In genomic region chr17:3722716-3723115, GRCh38 we compare ENCODE assay signal across 8 cellular contexts. TPM values are rescaled to one million over a fixed set of nuclear protein-coding genes. Genes with fewer than 3 reads are reported as not detected.
DNase-seq lines count a peak whose midpoint lies in the region; ATAC-seq and TF ChIP-seq lines count a peak whose summit lies in the region.

No MANE protein-coding gene starts in this region.

- peaks cover 58% of the 10 kb centered on the region for H3K36me3 Mint-ChIP-seq in Calu3 (ENCODE audit: insufficient read depth, unreplicated experiment)

- H3K9me3 ChIP-seq in PC-9 (ENCODE audit: insufficient read depth, low read depth) (no peaks in the 10 kb centered on the region), ovary (no peaks in the 10 kb centered on the region)

- H3K27me3 ChIP-seq in PC-9 (ENCODE audit: insufficient read depth, low read depth) = no peaks in the 10 kb centered on the region
- H3K27me3 ChIP-seq in ovary = no peaks in the 10 kb centered on the region

- peaks cover 75% of the 10 kb centered on the region for H3K79me2 ChIP-seq in PC-9 (ENCODE audit: low read depth)

- no peak for ATAC-seq in HG02981 (IDR thresholded peaks at IDR 0.05; ENCODE audit: unreplicated experiment)
- no peak for ATAC-seq in GM19351 (IDR thresholded peaks at IDR 0.05; ENCODE audit: unreplicated experiment)

- DNase-seq in Calu3 (no peak), PC-9 (no peak), epithelial cell of prostate (ENCODE audit: low read depth, low spot score) (no peak), ovary (no peak), NCI-H1694 (lab: John Stamatoyannopoulos, UW) (no peak)
- DNase-seq in NK-92 treated with Interleukin-12 subunit alpha and Interleukin-12 subunit beta, amount 100 ng/mL, for 24 hours (lab: John Stamatoyannopoulos, UW) = no peak

- no peaks in the 10 kb centered on the region for H4K20me1 ChIP-seq in PC-9 (ENCODE audit: insufficient read depth)

- H3K27ac ChIP-seq in PC-9 = no peak overlapping the region
- peak overlapping the region; percentile 61 for H3K27ac ChIP-seq in epithelial cell of prostate
- H3K27ac ChIP-seq in ovary = no peak overlapping the region

- H3K4me1 ChIP-seq in PC-9 (replicated peaks; ENCODE audit: insufficient read depth) (peaks cover 55% of the 10 kb centered on the region), ovary (ENCODE audit: insufficient read depth) (peaks cover 6% of the 10 kb centered on the region)

- TF ChIP-seq POLR2A in ovary (IDR thresholded peaks at IDR 0.05) = no peak

- CTCF ChIA-PET in Calu3 (lab: Charles Lee) = no interaction called here
- CTCF ChIA-PET in PC-9 (lab: Charles Lee) = interaction anchor here (0.6 to 0.8 kb wide), 3 partner anchors 15 to 16 kb away, joined by 3 to 9 read pairs (median 4); no protein-coding TSS in a partner anchor

- H2AFZ ChIP-seq in PC-9 = peak overlapping the region; percentile 95

- peak overlapping the region; percentile 99 for H3K4me2 ChIP-seq in PC-9

- intact Hi-C loops in Calu3 (cut with micrococcal nuclease; ENCODE audit: unreplicated experiment) (no loop called here), PC-9 (cut with micrococcal nuclease; ENCODE audit: unreplicated experiment) (loop anchor here (5.0 to 10.0 kb wide), 4 partner anchors 40 to 675 kb away; partner anchors contain the start of genes EMC6 and TAX1BP3), ovary (cut with DNase I) (no loop called here)

- POLR2A ChIA-PET in PC-9 (lab: Charles Lee; ENCODE audit: unreplicated experiment) = interaction anchor here (0.6 kb wide), 1 partner anchor 1005 kb away, joined by 6 read pairs; no protein-coding TSS in a partner anchor

- H3K4me3 Mint-ChIP-seq in Calu3 (ENCODE audit: low read depth, unreplicated experiment) = peak overlapping the region; percentile 88

- H3K4me1 Mint-ChIP-seq in Calu3 (ENCODE audit: low read depth, unreplicated experiment) = peaks cover 20% of the 10 kb centered on the region

- H3K27ac Mint-ChIP-seq in Calu3 (ENCODE audit: unreplicated experiment) = peak overlapping the region; percentile 22

- H3F3A ChIP-seq in PC-9 (ENCODE audit: insufficient read depth, low read depth) = peaks cover 39% of the 10 kb centered on the region

- H3K27me3 Mint-ChIP-seq in Calu3 (ENCODE audit: unreplicated experiment) = no peaks in the 10 kb centered on the region

- BruUV-seq in Calu3 (replicated peaks; lab: Mats Ljungman, UMichigan) = TSS peak; percentile 51
- BruUV-seq in PC-9 (replicated peaks; lab: Mats Ljungman, UMichigan) = no TSS peak

- H3K9me2 ChIP-seq in PC-9 (ENCODE audit: insufficient read depth) = no peaks in the 10 kb centered on the region

- WGBS in ovary, 3 donors = 24 to 31% (median 26%) methylated on average over 6 of the region's 6 CpGs

- peak overlapping the region; percentile 76 for H3K4me3 ChIP-seq in PC-9
- peak overlapping the region; percentile 61 for H3K4me3 ChIP-seq in ovary

- TF ChIP-seq CTCF in Calu3 (IDR thresholded peaks at IDR 0.05; ENCODE audit: unreplicated experiment) (no peak), PC-9 (conservative IDR thresholded peaks at IDR 0.05) (no peak), ovary (IDR thresholded peaks at IDR 0.05) (no peak)

- no peaks in the 10 kb centered on the region for H3K9me3 Mint-ChIP-seq in Calu3 (ENCODE audit: low read depth, unreplicated experiment)

- H3K36me3 ChIP-seq in PC-9 (ENCODE audit: low read depth) (peaks cover 24% of the 10 kb centered on the region), ovary (no peaks in the 10 kb centered on the region)

- TF ChIP-seq EP300 in ovary (IDR thresholded peaks at IDR 0.05) = no peak

RNA-seq across cellular contexts. Expression of gene HASPIN, which starts 1.0 kb away (rescaled TPM):
- total RNA-seq in Calu3 (2022) (11.8 and 13.4 TPM in 2 replicates), PC-9 (2021) (25.1 and 26.8 TPM in 2 replicates), ovary (under 1 TPM in 6 of 7 donors, not detected in 1; 0.10 to 0.92 (median 0.25) TPM)
- under 1 TPM; 0.15 to 0.38 TPM for polyA plus RNA-seq in ovary

RNA-seq across cellular contexts. Expression of gene P2RX5, which starts 26.8 kb away (rescaled TPM):
- total RNA-seq in Calu3 (2022) (11.1 and 11.6 TPM in 2 replicates), PC-9 (2021) (15.0 and 18.3 TPM in 2 replicates), ovary (1 to 10 TPM in 2 of 7 donors, under 1 TPM in 5; 0.15 to 1.1 (median 0.61) TPM)
- under 1 TPM; 0.23 to 0.63 TPM for polyA plus RNA-seq in ovary

RNA-seq across cellular contexts. Expression of gene EMC6, which starts 54.1 kb away (rescaled TPM):
- total RNA-seq in Calu3 (2022) (38.2 and 42.9 TPM in 2 replicates), PC-9 (2021) (89.6 and 89.9 TPM in 2 replicates), ovary (10 to 100 TPM in 6 of 7 donors, 1 to 10 TPM in 1; 7.6 to 28.7 (median 20.5) TPM)
- 10 to 100 TPM; 20.3 to 38.9 TPM for polyA plus RNA-seq in ovary

RNA-seq across cellular contexts. Expression of gene TAX1BP3, which starts 54.3 kb away (rescaled TPM):
- total RNA-seq in Calu3 (2022) (63.9 and 66.1 TPM in 2 replicates), PC-9 (2021) (147 and 168 TPM in 2 replicates), ovary (100 to 1,000 TPM in 6 of 7 donors, 10 to 100 TPM in 1; 64.3 to 166 (median 128) TPM)
- 100 to 1,000 TPM in 1 of 2 donors, 10 to 100 TPM in 1; 48.7 to 100 TPM for polyA plus RNA-seq in ovary
